20 cellular contexts compared by ENCODE assay signal in the genomic region with DNA sequence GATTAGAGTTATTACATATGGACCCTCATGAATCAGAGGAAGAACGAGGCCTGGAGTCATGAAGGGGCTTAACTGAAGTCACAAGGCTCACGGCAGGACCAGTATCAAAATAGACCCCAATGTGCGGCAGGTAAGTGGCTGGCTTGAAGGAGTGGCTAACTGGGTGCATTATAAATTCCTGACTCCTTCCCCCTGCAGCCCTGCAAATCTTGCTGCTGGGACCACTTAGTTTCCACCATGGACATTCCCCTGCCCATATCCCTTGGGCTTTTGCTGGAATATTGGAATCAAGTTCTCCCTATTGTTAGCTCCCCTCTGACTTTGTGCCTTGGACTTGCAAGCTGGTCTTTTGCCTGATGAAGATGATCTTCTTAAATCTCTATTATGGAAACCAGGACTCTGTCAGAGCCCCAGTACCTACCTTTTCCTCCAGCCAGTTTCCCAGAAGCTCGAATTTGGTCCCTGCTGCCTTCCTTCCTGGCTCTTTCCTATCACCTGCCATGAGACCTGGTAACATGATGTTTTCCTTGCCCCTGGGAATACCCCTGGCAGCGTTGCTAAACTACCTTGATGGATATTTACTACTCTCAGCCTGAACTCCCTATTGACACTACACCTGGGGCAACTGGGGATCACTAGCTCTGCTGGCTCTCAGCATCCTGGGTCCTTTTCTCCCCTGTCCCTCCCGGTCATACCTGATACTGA.
"Had no signal": no experiment of that assay in that cellular context is flagged by ENCODE, and none has a peak within 500 bp of the region (broad histone marks: within the 10 kb centered on the region; RNA-seq: fewer than 3 reads in every experiment).

No MANE protein-coding gene starts in this region.

- H3K4me1 ChIP-seq: left ventricle myocardium inferior, testis had no signal

- H3K27me3 ChIP-seq: esophagus squamous epithelium, gastroesophageal sphincter, right lobe of liver, testis, transverse colon had no signal

- H3K36me3 ChIP-seq: esophagus squamous epithelium, gastroesophageal sphincter, left ventricle myocardium inferior, lower lobe of right lung, prostate gland, right lobe of liver, transverse colon had no signal

- H3K4me3 ChIP-seq: coronary artery, esophagus squamous epithelium, gastroesophageal sphincter, left ventricle myocardium inferior, lower lobe of right lung, prostate gland, right lobe of liver, testis, transverse colon had no signal

- ATAC-seq: gastroesophageal sphincter; left cardiac atrium; lower lobe of right lung; right lobe of liver; stimulated activated naive CD8-positive, alpha-beta T cell treated with anti-CD3 and anti-CD28 coated beads, Interleukin-15, amount 100 ng/mL, for 72 hours had no signal

- H3K9ac ChIP-seq: parathyroid adenoma had no signal

- H3K27ac ChIP-seq: coronary artery, epithelial cell of prostate, esophagus squamous epithelium, gastroesophageal sphincter, left ventricle myocardium inferior, lower lobe of right lung, parathyroid adenoma, prostate gland, right lobe of liver, testis, transverse colon had no signal

- H3K9me3 ChIP-seq: esophagus squamous epithelium, gastroesophageal sphincter, left ventricle myocardium inferior, lower lobe of right lung, prostate gland, right lobe of liver, testis, transverse colon had no signal

- DNase-seq: effector CD8-positive, alpha-beta T cell; esophagus squamous epithelium; foreskin fibroblast; glutamatergic neuron; kidney; left cardiac atrium; left ventricle myocardium inferior; lower lobe of right lung; nephron progenitor cell; right lobe of liver; stimulated activated CD4-positive, alpha-beta T cell treated with anti-CD3 and anti-CD28 coated beads, Interleukin-4, amount 100 ng/mL, for 1 hour; stimulated activated CD8-positive, alpha-beta memory T cell treated with anti-CD3 and anti-CD28 coated beads, Interleukin-4, amount 100 ng/mL, for 48 hours; stimulated activated naive CD8-positive, alpha-beta T cell treated with anti-CD3 and anti-CD28 coated beads, Interleukin-15, amount 100 ng/mL, for 72 hours; testis; transverse colon had no signal
